Comparison of ENCODE assay signal across 22 cellular contexts in the genomic region with DNA sequence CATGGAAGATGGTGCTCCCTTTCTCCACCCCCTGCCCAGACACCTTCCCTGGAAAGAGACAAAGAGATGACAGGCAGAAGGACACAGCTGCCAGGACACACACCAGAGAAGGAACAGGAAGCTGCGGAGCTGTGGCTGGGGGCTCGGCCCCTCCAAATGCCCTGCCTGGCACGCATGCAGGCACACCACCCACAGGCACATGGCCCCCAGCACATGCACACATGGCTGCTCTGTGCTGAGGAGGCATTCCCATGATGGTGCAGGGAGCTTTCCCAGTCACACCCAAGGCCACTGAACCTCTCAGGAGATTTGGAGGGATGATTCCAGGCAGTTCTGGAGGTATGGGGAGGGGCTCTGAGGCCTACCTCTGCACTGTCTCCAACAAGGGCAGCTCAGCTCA.
"Had no signal": no experiment of that assay in that cellular context is flagged by ENCODE, and none has a peak within 500 bp of the region (broad histone marks: within the 10 kb centered on the region; RNA-seq: fewer than 3 reads in every experiment).

No MANE protein-coding gene starts in this region.

- H3K36me3 ChIP-seq: SJCRH30 had no signal

- H3K27me3 ChIP-seq: SJCRH30 had no signal

- ATAC-seq: Panc1, PC-3, SK-N-SH treated with all-trans-retinoic acid at 6 μM for 48 hours had no signal

- H3K27ac ChIP-seq: RWPE1, SJCRH30 had no signal

- H3K4me3 ChIP-seq: SJCRH30 had no signal

- H3K9me3 ChIP-seq: SJCRH30 had no signal

- DNase-seq: IMR-90, Karpas-422, KG1, MM.1S, NCI-H1092 treated with DMSO at 0.1 percent for 48 hours, NCI-H1436, NCI-H187, NCI-H2029, NCI-H2081 treated with DMSO at 0.1 percent for 48 hours, NCI-H2171, NCI-H226, NCI-H446, NCI-H510A, NCI-H524 treated with DMSO at 0.1 percent for 48 hours, NCI-H69, NCI-H774, PC-3, SHP77 treated with DMSO at 0.1 percent for 48 hours, SJCRH30 had no signal

- H3K4me1 ChIP-seq: SJCRH30 had no signal
